ENCODE assay signal across 1 cellular context in the genomic region with DNA sequence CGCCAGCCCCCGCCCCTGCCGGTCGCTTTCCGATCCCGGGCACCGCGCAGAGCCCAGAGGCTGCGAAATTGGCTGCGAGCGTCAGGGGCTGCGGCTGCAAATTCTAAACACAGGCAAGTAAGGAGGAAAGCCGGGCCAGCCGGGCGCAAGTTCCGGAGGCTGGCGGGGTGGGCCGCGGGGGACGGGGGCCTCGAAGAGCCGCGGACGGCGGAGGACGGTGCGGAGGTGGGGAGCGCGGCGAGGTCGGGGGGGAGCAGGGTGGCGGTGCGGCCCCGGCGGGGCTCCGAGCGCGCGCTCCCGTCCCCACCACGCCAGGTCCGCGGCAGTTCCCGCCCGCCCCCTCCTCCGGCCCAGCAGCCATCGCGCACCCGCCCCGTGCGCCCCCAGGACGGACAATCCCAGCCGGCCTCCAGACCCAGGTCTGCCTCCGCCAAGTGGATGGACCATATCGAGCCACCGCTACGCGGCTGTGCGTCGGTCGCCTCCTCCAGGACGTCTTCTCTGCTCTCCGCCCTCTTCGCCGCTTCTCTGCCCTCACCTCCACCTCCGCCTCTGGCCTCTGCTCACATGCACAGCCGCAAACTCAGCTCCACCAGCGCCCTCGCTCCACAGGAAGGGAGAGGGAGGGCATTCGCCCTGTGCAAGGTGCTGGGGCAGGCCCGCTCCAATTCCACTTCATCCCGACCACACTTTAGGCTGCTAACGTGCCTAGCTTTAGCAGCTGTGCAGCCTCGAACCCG.
TF ChIP-seq lines count a peak whose summit lies in the region.

No MANE protein-coding gene starts in this region.

TF ChIP-seq in WTC11, 78 proteins besides CTCF, POLR2A, EP300 and RAD21 (continued from another document):
- TF ChIP-seq, protein P1, sequence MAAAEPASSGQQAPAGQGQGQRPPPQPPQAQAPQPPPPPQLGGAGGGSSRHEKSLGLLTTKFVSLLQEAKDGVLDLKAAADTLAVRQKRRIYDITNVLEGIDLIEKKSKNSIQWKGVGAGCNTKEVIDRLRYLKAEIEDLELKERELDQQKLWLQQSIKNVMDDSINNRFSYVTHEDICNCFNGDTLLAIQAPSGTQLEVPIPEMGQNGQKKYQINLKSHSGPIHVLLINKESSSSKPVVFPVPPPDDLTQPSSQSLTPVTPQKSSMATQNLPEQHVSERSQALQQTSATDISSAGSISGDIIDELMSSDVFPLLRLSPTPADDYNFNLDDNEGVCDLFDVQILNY (CRISPR knock-in tag; IDR thresholded peaks at IDR 0.05), result no peak
- TF ChIP-seq FOXP1 (CRISPR knock-in tag; IDR thresholded peaks at IDR 0.05; ENCODE audit: borderline replicate concordance) (peak; percentile 59; the same call in 1 of the 2 replicates), TP53 (CRISPR knock-in tag; IDR thresholded peaks at IDR 0.05) (0 out of 2 replicates have a peak, but pooled peaks have one; percentile 29), CBFB (CRISPR knock-in tag; IDR thresholded peaks at IDR 0.05; ENCODE audit: low read depth) (peak; percentile 74; the same call in 1 of the 2 replicates)
TF ChIP-seq in WTC11: peak in this region for 10.
